9 cellular contexts compared by ENCODE assay signal in genomic region chr7:137952406-137952805, GRCh38. TPM values are rescaled to one million over a fixed set of nuclear protein-coding genes. Genes with fewer than 3 reads are reported as not detected.
DNase-seq lines count a peak whose midpoint lies in the region; ATAC-seq and TF ChIP-seq lines count a peak whose summit lies in the region.
"Had no signal": no experiment of that assay in that cellular context is flagged by ENCODE, and none has a peak within 500 bp of the region (broad histone marks: within the 10 kb centered on the region; RNA-seq: fewer than 3 reads in every experiment).

No MANE protein-coding gene starts in this region.

- no peak for TF ChIP-seq CTCF in right atrium auricular region (IDR thresholded peaks at IDR 0.05)
- TF ChIP-seq CTCF in left ventricle myocardium inferior (IDR thresholded peaks at IDR 0.05; ENCODE audit: borderline replicate concordance): no peak
- TF ChIP-seq CTCF in esophagus muscularis mucosa (IDR thresholded peaks at IDR 0.05): no peak
- TF ChIP-seq CTCF in osteoblast (IDR thresholded peaks at IDR 0.05; ENCODE audit: extremely low read depth, low read depth, low read length): no peak
- TF ChIP-seq CTCF in OCI-LY7 (conservative IDR thresholded peaks at IDR 0.05; ENCODE audit: low read length): no peak

- H3K9me3 ChIP-seq in right atrium auricular region (no peaks in the 10 kb centered on the region), left ventricle myocardium inferior (replicated peaks) (no peaks in the 10 kb centered on the region), esophagus muscularis mucosa (no peaks in the 10 kb centered on the region), osteoblast (ENCODE audit: low read depth, low read length) (no peaks in the 10 kb centered on the region), OCI-LY7 (ENCODE audit: low read length) (no peaks in the 10 kb centered on the region)

- H3K9me2 ChIP-seq in OCI-LY7 (ENCODE audit: insufficient read depth, low read length): no peaks in the 10 kb centered on the region

- BruUV-seq in OCI-LY7 (replicated peaks; lab: Mats Ljungman, UMichigan): no TSS peak

- CTCF ChIA-PET in OCI-LY7 (lab: Charles Lee; ENCODE audit: unreplicated experiment): no interaction called here

- no peak for TF ChIP-seq EP300 in esophagus muscularis mucosa (IDR thresholded peaks at IDR 0.05)

- H3K27ac ChIP-seq in right atrium auricular region: peak overlapping the region; percentile 55 to 63
- no peak overlapping the region for H3K27ac ChIP-seq in left ventricle myocardium inferior (replicated peaks)
- H3K27ac ChIP-seq in esophagus muscularis mucosa (replicated peaks in 1 of 4): peak overlapping the region; percentile 81 to 85 (median 82)
- H3K27ac ChIP-seq in osteoblast (ENCODE audit: low read depth, low read length): peak overlapping the region; percentile 93
- H3K27ac ChIP-seq in OCI-LY7 (ENCODE audit: low read depth, low read length, poor library complexity, severe bottlenecking): no peak overlapping the region

- H2AFZ ChIP-seq in osteoblast (ENCODE audit: low read length): no peak overlapping the region
- H2AFZ ChIP-seq in OCI-LY7 (ENCODE audit: low read length): no peak overlapping the region

- no peak for ATAC-seq in GM21515 (IDR thresholded peaks at IDR 0.05; ENCODE audit: unreplicated experiment)
- ATAC-seq in HG02981 (IDR thresholded peaks at IDR 0.05; ENCODE audit: unreplicated experiment): no peak
- no peak for ATAC-seq in HG03354 (IDR thresholded peaks at IDR 0.05; ENCODE audit: poor library complexity, severe bottlenecking, unreplicated experiment)

- intact Hi-C loops in left ventricle myocardium inferior (cut with micrococcal nuclease) (no loop called here), esophagus muscularis mucosa (cut with DNase I) (no loop called here), OCI-LY7 (cut with micrococcal nuclease; ENCODE audit: unreplicated experiment) (no loop called here)

- POLR2A ChIA-PET in OCI-LY7 (lab: Charles Lee): no interaction called here

- H4K20me1 ChIP-seq in osteoblast (ENCODE audit: insufficient read depth, low read length): peaks cover 7% of the 10 kb centered on the region
- no peaks in the 10 kb centered on the region for H4K20me1 ChIP-seq in OCI-LY7 (ENCODE audit: insufficient read depth, low read length)

- peaks cover 100% of the 10 kb centered on the region for H3K79me2 ChIP-seq in osteoblast (ENCODE audit: insufficient read depth, low read length)
- H3K79me2 ChIP-seq in OCI-LY7 (ENCODE audit: insufficient read depth, low read depth, low read length): no peaks in the 10 kb centered on the region

- WGBS in esophagus muscularis mucosa: 83% methylated on average over 2 of the region's 2 CpGs

- no peaks in the 10 kb centered on the region for H3K36me3 ChIP-seq in right atrium auricular region
- H3K36me3 ChIP-seq in left ventricle myocardium inferior: no peaks in the 10 kb centered on the region
- no peaks in the 10 kb centered on the region for H3K36me3 ChIP-seq in esophagus muscularis mucosa
- H3K36me3 ChIP-seq in osteoblast (ENCODE audit: insufficient read depth, low read length): peaks cover 41% of the 10 kb centered on the region
- H3K36me3 ChIP-seq in OCI-LY7 (ENCODE audit: insufficient read depth, low read length): peaks cover 7% of the 10 kb centered on the region; the same call in 1 of the 2 replicates

- no peaks in the 10 kb centered on the region for H3K27me3 ChIP-seq in right atrium auricular region
- no peaks in the 10 kb centered on the region for H3K27me3 ChIP-seq in left ventricle myocardium inferior (ENCODE audit: low read depth)
- no peaks in the 10 kb centered on the region for H3K27me3 ChIP-seq in esophagus muscularis mucosa
- H3K27me3 ChIP-seq in osteoblast (ENCODE audit: insufficient read depth, low read length): no peaks in the 10 kb centered on the region

- no peak for TF ChIP-seq POLR2A in esophagus muscularis mucosa (IDR thresholded peaks at IDR 0.05; ENCODE audit: low read depth)

- H3K4me3 ChIP-seq in right atrium auricular region (no peak overlapping the region), left ventricle myocardium inferior (no peak overlapping the region), esophagus muscularis mucosa (no peak overlapping the region), osteoblast (ENCODE audit: insufficient read depth, low read length) (no peak overlapping the region), OCI-LY7 (ENCODE audit: low read depth, low read length, poor library complexity, severe bottlenecking) (no peak overlapping the region)

- no peak for DNase-seq in right atrium auricular region (ENCODE audit: low spot score)
- DNase-seq in left ventricle myocardium inferior: no peak
- DNase-seq in esophagus muscularis mucosa (ENCODE audit: extremely low spot score): no peak
- DNase-seq in osteoblast (ENCODE audit: insufficient read length, low spot score, missing footprints): no peak
- DNase-seq in OCI-LY7 (ENCODE audit: low spot score): no peak
- DNase-seq: midbrain had no signal

- no peak overlapping the region for H3K4me2 ChIP-seq in osteoblast (ENCODE audit: insufficient read depth, low read length)
- no peak overlapping the region for H3K4me2 ChIP-seq in OCI-LY7 (ENCODE audit: low read length)

- H3K4me1 ChIP-seq in right atrium auricular region (peaks cover 0 to 98% of the 10 kb centered on the region in 2 donors), left ventricle myocardium inferior (peaks cover 87% of the 10 kb centered on the region), esophagus muscularis mucosa (peaks cover 29 to 83% (median 70%) of the 10 kb centered on the region in 4 donors), osteoblast (ENCODE audit: insufficient read depth, low read length) (peaks cover 33% of the 10 kb centered on the region), OCI-LY7 (ENCODE audit: insufficient read depth, low read length, poor library complexity, severe bottlenecking) (peaks cover 5% of the 10 kb centered on the region)

RNA-seq across cellular contexts. Expression of gene CREB3L2, which starts 49.5 kb away (rescaled TPM):
- 10 to 100 TPM; 25.6 to 39.6 TPM for total RNA-seq in right atrium auricular region
- total RNA-seq in left ventricle myocardium inferior: 28.9 TPM
- 10 to 100 TPM; 29.2 to 43.4 (median 37.1) TPM for total RNA-seq in esophagus muscularis mucosa
- total RNA-seq in osteoblast: 26.5 and 28.6 TPM in 2 replicates
- 22.7 and 35.4 TPM in 2 replicates for total RNA-seq in OCI-LY7 (2014; rRNA removed; shearing (Covaris generic))
- 79.0 and 95.7 TPM in 2 replicates for total RNA-seq in OCI-LY7 (2022)

Comparison
In these comparisons a context has a peak if more than half of its experiments do, and no peak if none do; other contexts are left out.
1. H3K27ac ChIP-seq: peak in right atrium auricular region (2 of 2), esophagus muscularis mucosa (4 of 4) and osteoblast (single experiment); none in left ventricle myocardium inferior (single experiment) and OCI-LY7 (single experiment).